In genomic region chr14:51401272-51401671, GRCh38 we compare ENCODE assay signal across 19 cellular contexts.
DNase-seq lines count a peak whose midpoint lies in the region; ATAC-seq and TF ChIP-seq lines count a peak whose summit lies in the region.
"Had no signal": no experiment of that assay in that cellular context is flagged by ENCODE, and none has a peak within 500 bp of the region (broad histone marks: within the 10 kb centered on the region; RNA-seq: fewer than 3 reads in every experiment).

No MANE protein-coding gene starts in this region.

- H3K27me3 Mint-ChIP-seq in HFFc6 (ENCODE audit: insufficient read depth), result no peaks in the 10 kb centered on the region

- no peaks in the 10 kb centered on the region for H3K9me3 Mint-ChIP-seq in HFFc6
- H3K9me3 Mint-ChIP-seq: activated naive CD4-positive, alpha-beta T cell treated with anti-CD3 and anti-CD28 coated beads, Interleukin-2, amount 50 U/mL, for 24 hours; natural killer cell treated with Interleukin-12 subunit alpha and Interleukin-12 subunit beta and Interleukin-15 and Interleukin-18, amount 100 ng/mL, for 72 hours had no signal

- no peak overlapping the region for H3K14ac ChIP-seq in mesenchymal stem cell (ENCODE audit: low read length in 2 of 2)

- WGBS in mesenchymal stem cell, result 88% methylated on average over 2 of the region's 2 CpGs

- H2AK5ac ChIP-seq in mesenchymal stem cell (ENCODE audit: low read length, severe bottlenecking), result peak overlapping the region; percentile 47

- POLR2A ChIA-PET in HEK293T (lab: Yijun Ruan, JAX), result no interaction called here

- no peak for ATAC-seq in thoracic aorta (ENCODE audit: insufficient number of reproducible peaks, low FRiP score, low read depth)
- ATAC-seq: natural killer cell treated with Interleukin-12 subunit alpha and Interleukin-12 subunit beta and Interleukin-15 and Interleukin-18, amount 100 ng/mL, for 72 hours; stimulated activated naive CD8-positive, alpha-beta T cell treated with anti-CD3 and anti-CD28 coated beads, Interleukin-15, amount 100 ng/mL, for 72 hours had no signal

- H3K27ac ChIP-seq in mesenchymal stem cell (ENCODE audit: low read length, poor library complexity, severe bottlenecking) (no peak overlapping the region), thoracic aorta (peak overlapping the region; percentile 29 to 69)
- H3K27ac ChIP-seq: psoas muscle had no signal

- H3K36me3 Mint-ChIP-seq in HFFc6 (ENCODE audit: low read depth), result no peaks in the 10 kb centered on the region
- H3K36me3 Mint-ChIP-seq: activated naive CD4-positive, alpha-beta T cell treated with anti-CD3 and anti-CD28 coated beads, Interleukin-2, amount 50 U/mL, for 24 hours; brain; natural killer cell treated with Interleukin-12 subunit alpha and Interleukin-12 subunit beta and Interleukin-15 and Interleukin-18, amount 100 ng/mL, for 72 hours had no signal

- no peak overlapping the region for H2BK120ac ChIP-seq in mesenchymal stem cell (ENCODE audit: low read depth, low read length)

- H3K4me2 ChIP-seq in mesenchymal stem cell (ENCODE audit: low read length, poor library complexity, severe bottlenecking), result no peak overlapping the region

- peak overlapping the region; percentile 53 for H3K9ac ChIP-seq in mesenchymal stem cell (ENCODE audit: low read length)

- no peak overlapping the region for H2BK12ac ChIP-seq in mesenchymal stem cell (ENCODE audit: low read length in 2 of 2)

- H3K27me3 ChIP-seq in mesenchymal stem cell (ENCODE audit: control insufficient read depth in 1 of 2, insufficient read depth in 1 of 2, low read length in 2 of 2) (no peaks in the 10 kb centered on the region), thoracic aorta (replicated peaks; ENCODE audit: insufficient read depth) (no peaks in the 10 kb centered on the region)

- no peak overlapping the region for H4K8ac ChIP-seq in mesenchymal stem cell (ENCODE audit: low read length)

- no peak overlapping the region for H4K91ac ChIP-seq in mesenchymal stem cell (ENCODE audit: low read length)

- H3K23ac ChIP-seq in mesenchymal stem cell (ENCODE audit: low read length in 2 of 2), result no peak overlapping the region

- H3K4me3 ChIP-seq in fibroblast of the aortic adventitia (ENCODE audit: low read depth, low read length) (no peak overlapping the region), mesenchymal stem cell (ENCODE audit: insufficient read depth in 1 of 2, low read depth in 1 of 2, low read length in 2 of 2) (no peak overlapping the region), thoracic aorta (no peak overlapping the region)
- H3K4me3 ChIP-seq: psoas muscle had no signal

- H3K36me3 ChIP-seq in mesenchymal stem cell (ENCODE audit: control insufficient read depth in 1 of 2, insufficient read depth in 2 of 2, low read depth in 1 of 2, low read length in 2 of 2) (no peaks in the 10 kb centered on the region), thoracic aorta (no peaks in the 10 kb centered on the region)

- no peak overlapping the region for H3K27ac Mint-ChIP-seq in HFFc6
- H3K27ac Mint-ChIP-seq: activated naive CD4-positive, alpha-beta T cell treated with anti-CD3 and anti-CD28 coated beads, Interleukin-2, amount 50 U/mL, for 24 hours; natural killer cell treated with Interleukin-12 subunit alpha and Interleukin-12 subunit beta and Interleukin-15 and Interleukin-18, amount 100 ng/mL, for 72 hours; stimulated activated naive CD8-positive, alpha-beta T cell treated with anti-CD3 and anti-CD28 coated beads, Interleukin-15, amount 100 ng/mL, for 72 hours had no signal

- no peak overlapping the region for H2BK15ac ChIP-seq in mesenchymal stem cell (ENCODE audit: low read depth, poor library complexity, severe bottlenecking)

- DNase-seq in astrocyte of the hippocampus (ENCODE audit: low read depth, low spot score) (peak; percentile 49), fibroblast of the aortic adventitia (ENCODE audit: low read depth) (peak; percentile 68), mesenchymal stem cell (peak; percentile 59), thoracic aorta (ENCODE audit: low spot score) (no peak), HFFc6 (no peak), HEK293T (ENCODE audit: extremely low spot score) (no peak), cortex of kidney (lab: John Stamatoyannopoulos, UW) (no peak), NAMALWA (ENCODE audit: low spot score) (no peak)
- DNase-seq: AML-193; Caco-2; effector CD4-positive, alpha-beta T cell; foreskin melanocyte; Kasumi-1; NCI-H1417 treated with DMSO at 0.1 percent for 48 hours; stimulated activated naive CD8-positive, alpha-beta T cell treated with anti-CD3 and anti-CD28 coated beads, Interleukin-15, amount 100 ng/mL, for 72 hours had no signal

- no peak overlapping the region for H3K4me3 Mint-ChIP-seq in HFFc6
- H3K4me3 Mint-ChIP-seq: activated naive CD4-positive, alpha-beta T cell treated with anti-CD3 and anti-CD28 coated beads, Interleukin-2, amount 50 U/mL, for 24 hours; brain; natural killer cell treated with Interleukin-12 subunit alpha and Interleukin-12 subunit beta and Interleukin-15 and Interleukin-18, amount 100 ng/mL, for 72 hours; stimulated activated naive CD8-positive, alpha-beta T cell treated with anti-CD3 and anti-CD28 coated beads, Interleukin-15, amount 100 ng/mL, for 72 hours had no signal

- no peak overlapping the region for H2BK5ac ChIP-seq in mesenchymal stem cell (ENCODE audit: low read depth, low read length, poor library complexity, severe bottlenecking)

- peaks cover 2% of the 10 kb centered on the region for H3K79me1 ChIP-seq in mesenchymal stem cell (replicated peaks; ENCODE audit: low read length, poor library complexity, severe bottlenecking)

- no peak overlapping the region for H2AFZ ChIP-seq in mesenchymal stem cell (ENCODE audit: low read depth, low read length)

- TF ChIP-seq CTCF in fibroblast of the aortic adventitia (IDR thresholded peaks at IDR 0.05; ENCODE audit: insufficient read depth, low read length), result no peak
- TF ChIP-seq CTCF in thoracic aorta (IDR thresholded peaks at IDR 0.05), result no peak
- TF ChIP-seq CTCF in HFFc6 (IDR thresholded peaks at IDR 0.05), result no peak

- H3K9me3 ChIP-seq in mesenchymal stem cell (ENCODE audit: control insufficient read depth, low read length) (no peaks in the 10 kb centered on the region), thoracic aorta (no peaks in the 10 kb centered on the region)
- H3K9me3 ChIP-seq: Caco-2, psoas muscle had no signal

- CTCF ChIA-PET in HEK293T (lab: Yijun Ruan, JAX), result no interaction called here

- no peak overlapping the region for H3K4ac ChIP-seq in mesenchymal stem cell (ENCODE audit: low read depth in 1 of 2, low read length in 2 of 2)

- peaks cover 8% of the 10 kb centered on the region for H3K4me1 ChIP-seq in mesenchymal stem cell (ENCODE audit: control insufficient read depth, insufficient read depth, low read depth, low read length)
- H3K4me1 ChIP-seq in thoracic aorta (ENCODE audit: control insufficient read depth in 1 of 2, low read depth in 2 of 2), result peaks cover 2 to 29% of the 10 kb centered on the region in 2 donors
- H3K4me1 ChIP-seq: Caco-2 had no signal

- no peak overlapping the region for H3K18ac ChIP-seq in mesenchymal stem cell (ENCODE audit: low read depth in 1 of 2, low read length in 2 of 2)

- H3K4me1 Mint-ChIP-seq in HFFc6 (ENCODE audit: low read depth), result peaks cover 52% of the 10 kb centered on the region
- H3K4me1 Mint-ChIP-seq: activated naive CD4-positive, alpha-beta T cell treated with anti-CD3 and anti-CD28 coated beads, Interleukin-2, amount 50 U/mL, for 24 hours; stimulated activated naive CD8-positive, alpha-beta T cell treated with anti-CD3 and anti-CD28 coated beads, Interleukin-15, amount 100 ng/mL, for 72 hours had no signal

TF ChIP-seq in HEK293T, 16 proteins besides CTCF, POLR2A, EP300 and RAD21:
- TF ChIP-seq L3MBTL2 (conservative IDR thresholded peaks at IDR 0.05) (no peak), FOXA1 (IDR thresholded peaks at IDR 0.05) (no peak), FOXM1 (IDR thresholded peaks at IDR 0.05; ENCODE audit: borderline replicate concordance) (no peak), FOXK2 (IDR thresholded peaks at IDR 0.05) (no peak), PKNOX1 (IDR thresholded peaks at IDR 0.05) (no peak), ARNT (IDR thresholded peaks at IDR 0.05) (no peak), ZNF384 (IDR thresholded peaks at IDR 0.05) (no peak), HDGF (IDR thresholded peaks at IDR 0.05; ENCODE audit: borderline replicate concordance) (no peak), BHLHE40 (IDR thresholded peaks at IDR 0.05; ENCODE audit: borderline replicate concordance) (no peak), NFRKB (IDR thresholded peaks at IDR 0.05) (no peak), SUZ12 (IDR thresholded peaks at IDR 0.05) (no peak), CTBP1 (IDR thresholded peaks at IDR 0.05; ENCODE audit: borderline replicate concordance) (no peak), SP1 (IDR thresholded peaks at IDR 0.05) (no peak), ELF4 (IDR thresholded peaks at IDR 0.05) (no peak), TARDBP (IDR thresholded peaks at IDR 0.05) (no peak), LEF1 (IDR thresholded peaks at IDR 0.05; ENCODE audit: borderline replicate concordance) (no peak)

Comparison
In these comparisons a context has a peak if more than half of its experiments do, and no peak if none do; other contexts are left out.
1. DNase-seq: peak in astrocyte of the hippocampus (single experiment), fibroblast of the aortic adventitia (single experiment) and mesenchymal stem cell (single experiment); none in thoracic aorta (single experiment), HFFc6 (single experiment), HEK293T (single experiment), cortex of kidney (single experiment) and NAMALWA (single experiment).